ENCODE assay signal across 28 cellular contexts in genomic region chr2:157587576-157587975, GRCh38. TPM values are rescaled to one million over a fixed set of nuclear protein-coding genes. Genes with fewer than 3 reads are reported as not detected.
A peak's percentile ranks its signal among the peaks of the same experiment; 100 is the strongest.
DNase-seq lines count a peak whose midpoint lies in the region; ATAC-seq, FAIRE-seq and TF ChIP-seq lines count a peak whose summit lies in the region.
"Had no signal": no experiment of that assay in that cellular context is flagged by ENCODE, and none has a peak within 500 bp of the region (broad histone marks: within the 10 kb centered on the region; RNA-seq: fewer than 3 reads in every experiment).

No MANE protein-coding gene starts in this region.

- 52% methylated on average over 1 of the region's 1 CpG for WGBS in A549 (ENCODE audit: missing lambda C conversion rate)

- TF ChIP-seq RAD21 in A549 (conservative IDR thresholded peaks at IDR 0.05 in 1 of 2, IDR thresholded peaks at IDR 0.05 in 1 of 2): no peak

- TF ChIP-seq POLR2A in A549 (IDR thresholded peaks at IDR 0.05; ENCODE audit: low read length): no peak

- H3K9me3 ChIP-seq in A549 (no peaks in the 10 kb centered on the region), HEK293 (ENCODE audit: control insufficient read depth, insufficient read depth, low read depth, low read length) (no peaks in the 10 kb centered on the region)
- H3K9me3 ChIP-seq: colonic mucosa, esophagus muscularis mucosa, gastroesophageal sphincter, MG63, prostate gland, transverse colon had no signal

- TF ChIP-seq CTCF in A549 (IDR thresholded peaks at IDR 0.05) (no peak), HEK293 (tag by site-specific recombination; IDR thresholded peaks at IDR 0.05) (no peak)

- H3K4me2 ChIP-seq in A549: no peak overlapping the region

- CTCF ChIA-PET in A549 (lab: Yijun Ruan, JAX): interaction anchor here (0.8 kb wide), 1 partner anchor 222 kb away, joined by 4 read pairs; no protein-coding TSS in a partner anchor
- CTCF ChIA-PET in HEK293 (lab: Yijun Ruan, JAX): interaction anchor here (0.8 kb wide), 1 partner anchor 436 kb away, joined by 3 read pairs; no protein-coding TSS in a partner anchor

- intact Hi-C loops in left ventricle myocardium superior (cut with micrococcal nuclease): no loop called here

- DNase-seq in A549 (ENCODE audit: low read depth in 1 of 2, low spot score in 1 of 2) (no peak), NCI-H748 treated with DMSO at 0.1 percent for 48 hours (lab: John Stamatoyannopoulos, UW) (peak; percentile 80), globus pallidus (ENCODE audit: low spot score) (peak; percentile 5), pons (ENCODE audit: low spot score) (no peak), nucleus accumbens (lab: John Stamatoyannopoulos, UW) (no peak), left ventricle myocardium superior (no peak)
- DNase-seq: activated CD8-positive, alpha-beta T cell treated with anti-CD3 and anti-CD28 coated beads, Interleukin-2, amount 10 ng/mL, durations not matched to agents 7 days and 5 days; activated gamma-delta T cell treated with Interleukin-2 at 50 U/mL for 16 hours; activated naive CD8-positive, alpha-beta T cell treated with anti-CD3 and anti-CD28 coated beads, Interleukin-2, amount 50 U/mL, for 24 hours; activated T-cell treated with anti-CD3 and anti-CD28 coated beads for 4 hours; brain microvascular endothelial cell; colonic mucosa; effector memory CD8-positive, alpha-beta T cell; IMR-90; islet precursor cell; MG63; NCI-H1694 treated with DMSO at 0.1 percent for 48 hours; NCI-H345; NK-92 treated with Interleukin-12 subunit alpha and Interleukin-12 subunit beta, amount 100 ng/mL, for 24 hours; transverse colon had no signal

- no peak for FAIRE-seq in A549 (lab: Jason Lieb, UNC)

- no peak overlapping the region for H3K27ac ChIP-seq in A549
- H3K27ac ChIP-seq in HEK293 (ENCODE audit: extremely low read depth, low read depth, low read length): no peak overlapping the region
- H3K27ac ChIP-seq: brain microvascular endothelial cell, colonic mucosa, esophagus muscularis mucosa, gastroesophageal sphincter, prostate gland, transverse colon had no signal

- H3K4me3 ChIP-seq in A549 (no peak overlapping the region), HEK293 (ENCODE audit: low read depth, low read length) (no peak overlapping the region)
- H3K4me3 ChIP-seq: colonic mucosa, esophagus muscularis mucosa, gastroesophageal sphincter, lung, MG63, prostate gland, transverse colon had no signal

- H3K4me1 ChIP-seq in A549 (no peaks in the 10 kb centered on the region), HEK293 (ENCODE audit: control insufficient read depth, insufficient read depth, low read length) (no peaks in the 10 kb centered on the region)
- H3K4me1 ChIP-seq: colonic mucosa, esophagus muscularis mucosa, gastroesophageal sphincter, prostate gland, transverse colon had no signal

- ATAC-seq in A549 (no peak), HG02623 (IDR thresholded peaks at IDR 0.05; ENCODE audit: unreplicated experiment) (no peak), left ventricle myocardium superior (no peak)
- ATAC-seq: activated CD8-positive, alpha-beta T cell treated with anti-CD3 and anti-CD28 coated beads, Interleukin-2, amount 10 ng/mL, durations not matched to agents 7 days and 5 days; activated naive CD8-positive, alpha-beta T cell treated with anti-CD3 and anti-CD28 coated beads, Interleukin-2, amount 50 U/mL, for 24 hours; effector memory CD8-positive, alpha-beta T cell; gastroesophageal sphincter; Panc1 had no signal

- no peak for TF ChIP-seq EP300 in A549 (IDR thresholded peaks at IDR 0.05)

- H3K36me3 ChIP-seq in HEK293 (ENCODE audit: control insufficient read depth in 2 of 2, insufficient read depth in 1 of 2, low read length in 2 of 2): no peaks in the 10 kb centered on the region
- H3K36me3 ChIP-seq: brain microvascular endothelial cell, colonic mucosa, esophagus muscularis mucosa, gastroesophageal sphincter, MG63, prostate gland, transverse colon had no signal

- POLR2A ChIA-PET in A549 (lab: Yijun Ruan, JAX): no interaction called here
- POLR2A ChIA-PET in HEK293 (lab: Yijun Ruan, JAX): no interaction called here

TF ChIP-seq in A549, 52 proteins besides CTCF, POLR2A, EP300 and RAD21:
- no peak for TF ChIP-seq ZC3H11A (IDR thresholded peaks at IDR 0.05)
- TF ChIP-seq REST (IDR thresholded peaks at IDR 0.05): peak; percentile 71; the same call in 1 of the 2 replicates

TF ChIP-seq in HEK293, 187 proteins besides CTCF, POLR2A, EP300 and RAD21:
- TF ChIP-seq REST (tag by site-specific recombination; IDR thresholded peaks at IDR 0.05) (peak; percentile 87), IKZF3 (tag by site-specific recombination; IDR thresholded peaks at IDR 0.05) (no peak), ZNF10 (tag by site-specific recombination; IDR thresholded peaks at IDR 0.05) (no peak)

RNA-seq across cellular contexts. Expression of gene ACVR1C, which starts 41.1 kb away (rescaled TPM):
- 0.06 and 0.07 TPM in 2 replicates for polyA plus RNA-seq in A549 (2011; rRNA removed)
- polyA plus RNA-seq in A549 (2012; cell fraction: cytosol; rRNA removed): 0.01 TPM in 1 of 2 replicates, not detected in the other
- not detected in 2 replicates for polyA plus RNA-seq in A549 (2012; cell fraction: nucleus; rRNA removed)
- polyA plus RNA-seq in A549 (2017; fragmentation: RNase III; extraction: RNeasy Plus Mini Kit Qiagen cat#74134 plus additional on column Dnase treatment): 0.01 TPM in 1 of 3 replicates, not detected in the others
- 0.08 TPM in 1 of 2 replicates, not detected in the other for polyA minus RNA-seq in A549 (2011; rRNA and poly(A)+ RNA removed)
- 0.32 TPM for total RNA-seq in left ventricle myocardium superior
- polyA plus RNA-seq: CD14-positive monocyte had no signal

Comparison
In these comparisons a context has a peak if more than half of its experiments do, and no peak if none do; other contexts are left out.
1. DNase-seq: peak in NCI-H748 treated with DMSO at 0.1 percent for 48 hours (single experiment) and globus pallidus (single experiment); none in A549 (0 of 2), pons (single experiment), nucleus accumbens (0 of 56) and left ventricle myocardium superior (single experiment).
2. Of the 5 proteins assayed by ChIP-seq in both HEK293 and A549: peak only in HEK293: none; only in A549: none; in both: REST; in neither: 4.